Comparison of ENCODE assay signal across 20 cellular contexts in genomic region chr9:22035591-22036011, GRCh38. TPM values are rescaled to one million over a fixed set of nuclear protein-coding genes. Genes with fewer than 3 reads are reported as not detected.
DNase-seq lines count a peak whose midpoint lies in the region; ATAC-seq and TF ChIP-seq lines count a peak whose summit lies in the region.
"Had no signal": no experiment of that assay in that cellular context is flagged by ENCODE, and none has a peak within 500 bp of the region (broad histone marks: within the 10 kb centered on the region; RNA-seq: fewer than 3 reads in every experiment).

No MANE protein-coding gene starts in this region.

- no peak overlapping the region for H3K27ac Mint-ChIP-seq in activated CD4-positive, alpha-beta T cell treated with anti-CD3 and anti-CD28 coated beads for 36 hours
- H3K27ac Mint-ChIP-seq: activated B cell treated with CpG ODN at 0.5 μM for 24 hours; activated CD4-positive, alpha-beta memory T cell treated with anti-CD3 and anti-CD28 coated beads, Interleukin-2, amount 10 ng/mL, durations not matched to agents 7 days and 5 days had no signal

- POLR2A ChIA-PET in activated CD4-positive, alpha-beta T cell treated with anti-CD3 and anti-CD28 coated beads for 36 hours (lab: Charles Lee): no interaction called here

- H3K79me2 ChIP-seq in smooth muscle cell (ENCODE audit: low read depth): no peaks in the 10 kb centered on the region

- H3K4me3 Mint-ChIP-seq in activated CD4-positive, alpha-beta T cell treated with anti-CD3 and anti-CD28 coated beads for 36 hours: no peak overlapping the region
- H3K4me3 Mint-ChIP-seq: activated B cell treated with CpG ODN at 0.5 μM for 24 hours; activated CD4-positive, alpha-beta memory T cell treated with anti-CD3 and anti-CD28 coated beads, Interleukin-2, amount 10 ng/mL, durations not matched to agents 7 days and 5 days; activated T-cell treated with anti-CD3 and anti-CD28 coated beads, Interleukin-2, amount 50 U/mL, for 4 hours had no signal

- CTCF ChIA-PET in activated CD4-positive, alpha-beta T cell treated with anti-CD3 and anti-CD28 coated beads for 36 hours (lab: Charles Lee): interaction anchor here (1.1 to 4.7 kb wide), 3 partner anchors 15 to 222 kb away, joined by 4 to 40 read pairs (median 18); no protein-coding TSS in a partner anchor

- H3K27ac ChIP-seq in epithelial cell of prostate (peak overlapping the region; percentile 90), smooth muscle cell (ENCODE audit: low read depth) (peak overlapping the region; percentile 74)
- H3K27ac ChIP-seq: A549, breast epithelium, colonic mucosa, SJSA1 had no signal

- no peak for DNase-seq in activated CD4-positive, alpha-beta T cell treated with anti-CD3 and anti-CD28 coated beads for 36 hours
- DNase-seq in activated CD4-positive, alpha-beta T cell treated with anti-CD3 and anti-CD28 coated beads for 48 hours: no peak
- DNase-seq in OCI-M1 (lab: John Stamatoyannopoulos, UW): peak; percentile 53
- DNase-seq in epithelial cell of prostate (ENCODE audit: low read depth, low spot score): no peak
- DNase-seq in smooth muscle cell (lab: John Stamatoyannopoulos, UW; ENCODE audit: unreplicated experiment): no peak
- no peak for DNase-seq in left cardiac atrium
- DNase-seq in NCI-H1436 (lab: John Stamatoyannopoulos, UW): no peak
- DNase-seq: activated B cell treated with CpG ODN at 0.5 μM for 24 hours; activated CD4-positive, alpha-beta memory T cell treated with anti-CD3 and anti-CD28 coated beads, Interleukin-2, amount 10 ng/mL, durations not matched to agents 7 days and 5 days; activated T-cell treated with anti-CD3 and anti-CD28 coated beads, Interleukin-2, amount 50 U/mL, for 4 hours; colonic mucosa; H7; NCI-H1694 treated with DMSO at 0.1 percent for 48 hours; NCI-H69; stimulated activated CD8-positive, alpha-beta memory T cell treated with anti-CD3 and anti-CD28 coated beads, Interleukin-4, amount 100 ng/mL, for 48 hours had no signal

- no peak overlapping the region for H2AFZ ChIP-seq in smooth muscle cell (ENCODE audit: low read depth)

- H3K4me2 ChIP-seq in smooth muscle cell: no peak overlapping the region
- H3K4me2 ChIP-seq: A549 had no signal

- H3K4me1 Mint-ChIP-seq in activated CD4-positive, alpha-beta T cell treated with anti-CD3 and anti-CD28 coated beads for 36 hours: peaks cover 2% of the 10 kb centered on the region
- H3K4me1 Mint-ChIP-seq: activated B cell treated with CpG ODN at 0.5 μM for 24 hours had no signal

- no peaks in the 10 kb centered on the region for H3K36me3 Mint-ChIP-seq in activated CD4-positive, alpha-beta T cell treated with anti-CD3 and anti-CD28 coated beads for 36 hours (ENCODE audit: low read depth)

- no peak for TF ChIP-seq CTCF in smooth muscle cell (IDR thresholded peaks at IDR 0.05; ENCODE audit: borderline replicate concordance, insufficient read depth, poor library complexity, severe bottlenecking)

- H3K9me3 Mint-ChIP-seq in activated CD4-positive, alpha-beta T cell treated with anti-CD3 and anti-CD28 coated beads for 36 hours (ENCODE audit: low read depth): no peaks in the 10 kb centered on the region
- H3K9me3 Mint-ChIP-seq: activated B cell treated with CpG ODN at 0.5 μM for 24 hours; activated CD4-positive, alpha-beta memory T cell treated with anti-CD3 and anti-CD28 coated beads, Interleukin-2, amount 10 ng/mL, durations not matched to agents 7 days and 5 days; activated T-cell treated with anti-CD3 and anti-CD28 coated beads, Interleukin-2, amount 50 U/mL, for 4 hours had no signal

- H3K27me3 ChIP-seq in smooth muscle cell (ENCODE audit: low read depth): no peaks in the 10 kb centered on the region
- H3K27me3 ChIP-seq: breast epithelium, colonic mucosa, SJSA1 had no signal

- H3F3A ChIP-seq in smooth muscle cell (ENCODE audit: low read depth): peaks cover 7% of the 10 kb centered on the region

- H3K9ac ChIP-seq in smooth muscle cell (ENCODE audit: low read depth): no peak overlapping the region

- no peaks in the 10 kb centered on the region for H3K36me3 ChIP-seq in smooth muscle cell (ENCODE audit: low read depth)
- H3K36me3 ChIP-seq: breast epithelium, colonic mucosa, SJSA1 had no signal

- intact Hi-C loops in activated CD4-positive, alpha-beta T cell treated with anti-CD3 and anti-CD28 coated beads for 36 hours (cut with DNase I, micrococcal nuclease): loop anchor here in 1 of 2 experiments (2.0 to 10.0 kb wide), 5 partner anchors 27 to 571 kb away; partner anchors contain the start of gene CDKN2B
- intact Hi-C loops in left cardiac atrium (cut with DNase I): loop anchor here in 1 of 2 donors (10.0 kb wide), 1 partner anchor 221 kb away; no protein-coding TSS in a partner anchor

- no peak overlapping the region for H3K4me3 ChIP-seq in smooth muscle cell
- H3K4me3 ChIP-seq: A549, breast epithelium, colonic mucosa, SJSA1 had no signal

- no peaks in the 10 kb centered on the region for H4K20me1 ChIP-seq in smooth muscle cell (ENCODE audit: low read depth)

- H3K4me1 ChIP-seq in smooth muscle cell (ENCODE audit: low read depth): peaks cover 2% of the 10 kb centered on the region
- H3K4me1 ChIP-seq: A549, breast epithelium, colonic mucosa had no signal

- ATAC-seq in activated CD4-positive, alpha-beta T cell treated with anti-CD3 and anti-CD28 coated beads for 36 hours: peak; percentile 30
- ATAC-seq in left cardiac atrium (no peak), esophagus mucosa (no peak)
- ATAC-seq: A549; activated T-cell treated with anti-CD3 and anti-CD28 coated beads, Interleukin-2, amount 50 U/mL, for 4 hours had no signal

- WGBS in smooth muscle cell (ENCODE audit: low lambda C conversion rate): 77% methylated on average over 2 of the region's 2 CpGs

- H3K27me3 Mint-ChIP-seq in activated CD4-positive, alpha-beta T cell treated with anti-CD3 and anti-CD28 coated beads for 36 hours: peaks cover 3% of the 10 kb centered on the region
- H3K27me3 Mint-ChIP-seq: activated B cell treated with CpG ODN at 0.5 μM for 24 hours had no signal

- H3K9me3 ChIP-seq in smooth muscle cell (replicated peaks; ENCODE audit: low read depth): no peaks in the 10 kb centered on the region
- H3K9me3 ChIP-seq: A549, breast epithelium, colonic mucosa, SJSA1 had no signal

RNA-seq across cellular contexts. Expression of gene CDKN2B, which starts 26.5 kb away (rescaled TPM):
- total RNA-seq in activated CD4-positive, alpha-beta T cell treated with anti-CD3 and anti-CD28 coated beads for 36 hours: not detected
- 184 and 192 TPM in 2 replicates for total RNA-seq in smooth muscle cell
- polyA plus RNA-seq in smooth muscle cell: 116 and 157 TPM in 2 replicates
- total RNA-seq in left cardiac atrium: 1 to 10 TPM; 3.6 to 7.9 TPM
- total RNA-seq in esophagus mucosa: 75.6 TPM
- total RNA-seq: HT1080 had no signal
- polyA plus RNA-seq: A549 had no signal

RNA-seq across cellular contexts. Expression of gene CDKN2B-AS1, which starts 41.0 kb away (rescaled TPM):
- under 1 TPM; 0.21 to 0.23 TPM for total RNA-seq in activated CD4-positive, alpha-beta T cell treated with anti-CD3 and anti-CD28 coated beads for 36 hours
- 23.7 and 38.5 TPM in 2 replicates for total RNA-seq in smooth muscle cell
- 31.7 and 32.7 TPM in 2 replicates for polyA plus RNA-seq in smooth muscle cell
- total RNA-seq in left cardiac atrium: under 1 TPM in 1 of 2 donors, not detected in 1; 0.13 TPM
- 1.0 TPM for total RNA-seq in esophagus mucosa
- total RNA-seq: H7 had no signal
- polyA plus RNA-seq: A549 had no signal

RNA-seq across cellular contexts. Expression of gene CDKN2A, which starts 41.4 kb away (rescaled TPM):
- total RNA-seq in activated CD4-positive, alpha-beta T cell treated with anti-CD3 and anti-CD28 coated beads for 36 hours: 1 to 10 TPM in 1 of 2 experiments, under 1 TPM in 1; 0.86 to 1.6 TPM
- total RNA-seq in smooth muscle cell: 66.3 and 69.4 TPM in 2 replicates
- polyA plus RNA-seq in smooth muscle cell: 77.5 and 146 TPM in 2 replicates
- under 1 TPM in 1 of 2 donors, not detected in 1; 0.24 TPM for total RNA-seq in left cardiac atrium
- total RNA-seq in esophagus mucosa: 7.7 TPM
- total RNA-seq: H7, HT1080 had no signal
- polyA plus RNA-seq: A549 had no signal

Comparison
In these comparisons a context has a peak if more than half of its experiments do, and no peak if none do; other contexts are left out.
1. RNA of gene CDKN2B-AS1, which starts 41.0 kb away (total RNA-seq): 23.7 to 38.5 TPM in smooth muscle cell; 1.0 TPM in esophagus mucosa (single experiment), 0.21 to 0.23 TPM in activated CD4-positive, alpha-beta T cell treated with anti-CD3 and anti-CD28 coated beads for 36 hours and 0.13 TPM in left cardiac atrium; every median in the first group is over 10 times any median in the second.